21 cellular contexts compared by ENCODE assay signal in genomic region chr3:194446754-194447153, GRCh38. TPM values are rescaled to one million over a fixed set of nuclear protein-coding genes. Genes with fewer than 3 reads are reported as not detected.
DNase-seq lines count a peak whose midpoint lies in the region; ATAC-seq, FAIRE-seq and TF ChIP-seq lines count a peak whose summit lies in the region.
"Had no signal": no experiment of that assay in that cellular context is flagged by ENCODE, and none has a peak within 500 bp of the region (broad histone marks: within the 10 kb centered on the region; RNA-seq: fewer than 3 reads in every experiment).

No MANE protein-coding gene starts in this region.

- TF ChIP-seq RAD21 in K562 (CRISPR knock-in tag; conservative IDR thresholded peaks at IDR 0.05 in 1 of 2, IDR thresholded peaks at IDR 0.05 in 1 of 2), result no peak

- H3K79me2 ChIP-seq in K562 (ENCODE audit: control insufficient read depth, insufficient read depth, low read length), result no peaks in the 10 kb centered on the region

- H3K4me3 ChIP-seq in LNCaP clone FGC (ENCODE audit: low read depth, low read length) (peak overlapping the region; percentile 5; the same call in 1 of the 2 replicates), K562 (no peak overlapping the region), pancreas (no peak overlapping the region)
- H3K4me3 ChIP-seq: A549, GM12878 had no signal

- H3K27ac Mint-ChIP-seq in CD4-positive, alpha-beta T cell, result no peak overlapping the region
- H3K27ac Mint-ChIP-seq in natural killer cell treated with Interleukin-12 subunit alpha and Interleukin-12 subunit beta and Interleukin-15 and Interleukin-18, amount 100 ng/mL, for 72 hours, result no peak overlapping the region
- H3K27ac Mint-ChIP-seq: H9; T-helper 1 cell treated with Interleukin-12 subunit alpha and Interleukin-12 subunit beta and Interleukin-4 antibody, amounts not matched to agents 30 μg/mL and 1 μg/mL, for 36 hours had no signal

- TF ChIP-seq CTCF in LNCaP clone FGC (IDR thresholded peaks at IDR 0.05; ENCODE audit: control insufficient read depth, extremely low read depth, insufficient read depth) (no peak), K562 (IDR thresholded peaks at IDR 0.05 in 2 of 3, conservative IDR thresholded peaks at IDR 0.05 in 1 of 3; ENCODE audit: insufficient read depth in 2 of 3, low read depth in 1 of 3, low read length in 3 of 3) (no peak), pancreas (IDR thresholded peaks at IDR 0.05) (no peak)
- no peak for TF ChIP-seq CTCF in CD4-positive, alpha-beta T cell (IDR thresholded peaks at IDR 0.05)

- FAIRE-seq in K562 (lab: Jason Lieb, UNC) (peak; percentile 48), pancreas (lab: Jason Lieb, UNC) (peak; percentile 32)
- FAIRE-seq: A549, GM12878 had no signal

- H3K36me3 Mint-ChIP-seq in CD4-positive, alpha-beta T cell (ENCODE audit: low read depth), result peaks cover 96% of the 10 kb centered on the region
- peaks cover 25% of the 10 kb centered on the region for H3K36me3 Mint-ChIP-seq in natural killer cell treated with Interleukin-12 subunit alpha and Interleukin-12 subunit beta and Interleukin-15 and Interleukin-18, amount 100 ng/mL, for 72 hours

- ATAC-seq in K562 (no peak), pancreas (peak in 2 of 4 donors; percentile 43 to 48), HG02885 (IDR thresholded peaks at IDR 0.05; ENCODE audit: poor library complexity, unreplicated experiment) (no peak)
- ATAC-seq in CD4-positive, alpha-beta T cell (ENCODE audit: poor library complexity), result no peak
- no peak for ATAC-seq in natural killer cell treated with Interleukin-12 subunit alpha and Interleukin-12 subunit beta and Interleukin-15 and Interleukin-18, amount 100 ng/mL, for 72 hours
- ATAC-seq: A549, GM12878 had no signal

- intact Hi-C loops in K562 (cut with micrococcal nuclease), result no loop called here
- intact Hi-C loops in pancreas (cut with DNase I), result no loop called here
- intact Hi-C loops in CD4-positive, alpha-beta T cell (cut with DNase I, micrococcal nuclease), result no loop called here

- H3K4me3 Mint-ChIP-seq in CD4-positive, alpha-beta T cell, result no peak overlapping the region
- H3K4me3 Mint-ChIP-seq in natural killer cell treated with Interleukin-12 subunit alpha and Interleukin-12 subunit beta and Interleukin-15 and Interleukin-18, amount 100 ng/mL, for 72 hours, result no peak overlapping the region
- H3K4me3 Mint-ChIP-seq: H9; HFFc6; IgD-negative memory B cell; T-helper 1 cell treated with Interleukin-12 subunit alpha and Interleukin-12 subunit beta and Interleukin-4 antibody, amounts not matched to agents 30 μg/mL and 1 μg/mL, for 36 hours had no signal

- H3K27me3 ChIP-seq in K562 (ENCODE audit: control insufficient read depth in 2 of 2, insufficient read depth in 2 of 2, low read length in 2 of 2) (no peaks in the 10 kb centered on the region), pancreas (no peaks in the 10 kb centered on the region)
- H3K27me3 ChIP-seq in CD4-positive, alpha-beta T cell (ENCODE audit: control insufficient read depth, insufficient read depth, low read length), result no peaks in the 10 kb centered on the region
- H3K27me3 ChIP-seq: BE2C had no signal

- POLR2A ChIA-PET in K562 (lab: Yijun Ruan, JAX), result no interaction called here
- POLR2A ChIA-PET in CD4-positive, alpha-beta T cell (lab: Charles Lee), result no interaction called here

- H3K27ac ChIP-seq in K562 (ENCODE audit: extremely low read depth, low read depth, low read length) (no peak overlapping the region), pancreas (no peak overlapping the region)
- no peak overlapping the region for H3K27ac ChIP-seq in CD4-positive, alpha-beta T cell (ENCODE audit: low read depth, low read length)
- H3K27ac ChIP-seq: A549, HL-60 had no signal

- BruUV-seq in K562 (replicated peaks; lab: Mats Ljungman, UMichigan), result no TSS peak

- no peaks in the 10 kb centered on the region; a peak in 1 of 5 replicates for H3K4me1 ChIP-seq in K562 (replicated peaks in 1 of 2; ENCODE audit: control insufficient read depth in 2 of 2, insufficient read depth in 2 of 2, low read length in 2 of 2)
- H3K4me1 ChIP-seq in pancreas, result peaks cover 9 to 16% (median 15%) of the 10 kb centered on the region in 3 donors
- H3K4me1 ChIP-seq: A549, BE2C had no signal

- no peaks in the 10 kb centered on the region for H3K9me1 ChIP-seq in K562 (ENCODE audit: control insufficient read depth, insufficient read depth, low read length)

- no peak overlapping the region for H3K9ac ChIP-seq in K562 (ENCODE audit: insufficient read depth in 1 of 2, low read depth in 2 of 2, low read length in 2 of 2)

- in situ Hi-C loops in K562 (cut with MboI), result no loop called here

- no peaks in the 10 kb centered on the region for H3K9me3 Mint-ChIP-seq in CD4-positive, alpha-beta T cell
- H3K9me3 Mint-ChIP-seq in natural killer cell treated with Interleukin-12 subunit alpha and Interleukin-12 subunit beta and Interleukin-15 and Interleukin-18, amount 100 ng/mL, for 72 hours, result no peaks in the 10 kb centered on the region
- H3K9me3 Mint-ChIP-seq: H9; HFFc6; IgD-negative memory B cell; T-helper 1 cell treated with Interleukin-12 subunit alpha and Interleukin-12 subunit beta and Interleukin-4 antibody, amounts not matched to agents 30 μg/mL and 1 μg/mL, for 36 hours had no signal

- CTCF ChIA-PET in K562 (lab: Yijun Ruan, JAX; ENCODE audit: low intra/inter-chr PET ratio), result no interaction called here
- CTCF ChIA-PET in CD4-positive, alpha-beta T cell (lab: Charles Lee), result no interaction called here

- no peak overlapping the region for H2AFZ ChIP-seq in K562 (ENCODE audit: low read depth, low read length)

- H3K36me3 ChIP-seq in K562 (ENCODE audit: control insufficient read depth, insufficient read depth, low read length) (peaks cover 90% of the 10 kb centered on the region), pancreas (peaks cover 0 to 11% (median 6%) of the 10 kb centered on the region in 3 donors)

- no peaks in the 10 kb centered on the region for H3K27me3 Mint-ChIP-seq in CD4-positive, alpha-beta T cell
- no peaks in the 10 kb centered on the region for H3K27me3 Mint-ChIP-seq in natural killer cell treated with Interleukin-12 subunit alpha and Interleukin-12 subunit beta and Interleukin-15 and Interleukin-18, amount 100 ng/mL, for 72 hours
- H3K27me3 Mint-ChIP-seq: IgD-negative memory B cell had no signal

- no peak for TF ChIP-seq EP300 in K562 (IDR thresholded peaks at IDR 0.05; ENCODE audit: low read length)

- H3K9me3 ChIP-seq in K562 (replicated peaks; ENCODE audit: control insufficient read depth, insufficient read depth, low read depth, low read length) (no peaks in the 10 kb centered on the region), pancreas (no peaks in the 10 kb centered on the region)
- H3K9me3 ChIP-seq in CD4-positive, alpha-beta T cell (ENCODE audit: control insufficient read depth, low read length), result no peaks in the 10 kb centered on the region
- H3K9me3 ChIP-seq: A549, BE2C had no signal

- H3K4me1 Mint-ChIP-seq in CD4-positive, alpha-beta T cell (ENCODE audit: low read depth), result no peaks in the 10 kb centered on the region
- peaks cover 0 to 3% of the 10 kb centered on the region in 2 donors for H3K4me1 Mint-ChIP-seq in natural killer cell treated with Interleukin-12 subunit alpha and Interleukin-12 subunit beta and Interleukin-15 and Interleukin-18, amount 100 ng/mL, for 72 hours (ENCODE audit: low read depth in 2 of 2)
- H3K4me1 Mint-ChIP-seq: H9 had no signal

- WGBS in K562 (ENCODE audit: insufficient coverage, low coverage, missing lambda C conversion rate), result 92% methylated on average over 4 of the region's 4 CpGs
- 11 to 13% methylated on average over 4 of the region's 4 CpGs for WGBS in pancreas, 2 donors

- H4K20me1 ChIP-seq in K562 (replicated peaks; ENCODE audit: control insufficient read depth, insufficient read depth, low read length), result no peaks in the 10 kb centered on the region

- TF ChIP-seq POLR2A in K562 (conservative IDR thresholded peaks at IDR 0.05), result no peak

- DNase-seq in DMS53 (lab: John Stamatoyannopoulos, UW), result peak; percentile 83
- DNase-seq in LNCaP clone FGC (ENCODE audit: low read depth), result peak; percentile 38
- no peak for DNase-seq in K562 (ENCODE audit: extremely low read depth in 1 of 4, low spot score in 3 of 4)
- DNase-seq in pancreas, result no peak
- DNase-seq in CD4-positive, alpha-beta T cell, result no peak
- DNase-seq in natural killer cell treated with Interleukin-12 subunit alpha and Interleukin-12 subunit beta and Interleukin-15 and Interleukin-18, amount 100 ng/mL, for 72 hours (ENCODE audit: low spot score), result no peak
- DNase-seq: BE2C, H9, HFFc6, Karpas-422, NCI-H1930, RPMI8226, SHP77 had no signal

- no peak overlapping the region for H3K4me2 ChIP-seq in K562 (ENCODE audit: insufficient read depth, low read length)
- H3K4me2 ChIP-seq: A549 had no signal

RNA-seq across cellular contexts. Expression of gene ATP13A3, which starts 40.0 kb away (rescaled TPM):
- total RNA-seq in K562 (2011; cell fraction: chromatin; rRNA removed; ENCODE audit: low replicate concordance), result 187 and 569 TPM in 2 replicates
- 75.4 and 99.2 TPM in 2 replicates for total RNA-seq in K562 (2011; cell fraction: nucleolus; rRNA removed)
- total RNA-seq in K562 (2011; cell fraction: nucleoplasm; rRNA removed), result 212 and 321 TPM in 2 replicates
- total RNA-seq in K562 (2014; rRNA removed), result 72.3 and 86.6 TPM in 2 replicates
- total RNA-seq in K562 (2014; rRNA removed; fragmentation: Illumina TruSeq; extraction: Trizol), result 116 and 120 TPM in 2 replicates
- 87.3 and 95.8 TPM in 2 replicates for total RNA-seq in K562 (2015; rRNA removed; fragmentation: Illumina TruSeq; extraction: Trizol)
- 85.4 and 95.2 TPM in 2 replicates for total RNA-seq in K562 (2021)
- 99.4 and 135 TPM in 2 replicates for polyA plus RNA-seq in K562 (2011; rRNA removed)
- polyA plus RNA-seq in K562 (2011; cell fraction: cytosol; rRNA removed), result 14.3 and 36.7 TPM in 2 replicates
- polyA plus RNA-seq in K562 (2011; cell fraction: nucleus; rRNA removed), result 52.7 and 77.5 TPM in 2 replicates
- 35.4 and 37.3 TPM in 2 replicates for polyA plus RNA-seq in K562 (2012)
- polyA plus RNA-seq in K562 (2014; fragmentation: Illumina TruSeq; extraction: Trizol), result 65.9 and 77.7 TPM in 2 replicates
- polyA plus RNA-seq in K562 (2014; fragmentation: Nextera tagmentation; extraction: Ambion mirVana), result 10 to 100 TPM; 16.6 to 16.8 TPM
- polyA plus RNA-seq in K562 (2014; rRNA removed), result 46.2 and 54.7 TPM in 2 replicates
- polyA minus RNA-seq in K562 (2011; rRNA and poly(A)+ RNA removed), result 360 and 406 TPM in 2 replicates
- polyA minus RNA-seq in K562 (2011; cell fraction: cytosol; rRNA and poly(A)+ RNA removed), result 76.2 and 93.9 TPM in 2 replicates
- 87.1 and 158 TPM in 2 replicates for polyA minus RNA-seq in K562 (2011; cell fraction: nucleus; rRNA and poly(A)+ RNA removed)
- 10 to 100 TPM; 17.9 to 66.6 (median 28.9) TPM for total RNA-seq in pancreas
- polyA plus RNA-seq in pancreas, result 10 to 100 TPM in 1 of 2 donors, 1 to 10 TPM in 1; 9.3 to 17.6 TPM
- total RNA-seq in CD4-positive, alpha-beta T cell, result 10 to 100 TPM; 46.5 to 52.7 TPM
- total RNA-seq in natural killer cell treated with Interleukin-12 subunit alpha and Interleukin-12 subunit beta and Interleukin-15 and Interleukin-18, amount 100 ng/mL, for 72 hours, result 100 to 1,000 TPM in 1 of 2 donors, 10 to 100 TPM in 1; 67.6 to 157 TPM

RNA-seq across cellular contexts. Expression of gene GP5, which starts 47.7 kb away (rescaled TPM):
- 0.14 and 0.23 TPM in 2 replicates for total RNA-seq in K562 (2011; cell fraction: chromatin; rRNA removed; ENCODE audit: low replicate concordance)
- total RNA-seq in K562 (2011; cell fraction: nucleolus; rRNA removed), result 0.26 and 0.33 TPM in 2 replicates
- total RNA-seq in K562 (2011; cell fraction: nucleoplasm; rRNA removed), result 0.15 and 0.23 TPM in 2 replicates
- 0.04 TPM in 1 of 2 replicates, not detected in the other for total RNA-seq in K562 (2014; rRNA removed)
- not detected in 2 replicates for total RNA-seq in K562 (2014; rRNA removed; fragmentation: Illumina TruSeq; extraction: Trizol)
- 0.04 TPM in 1 of 2 replicates, not detected in the other for total RNA-seq in K562 (2015; rRNA removed; fragmentation: Illumina TruSeq; extraction: Trizol)
- total RNA-seq in K562 (2021), result 0.09 TPM in 1 of 2 replicates, not detected in the other
- polyA plus RNA-seq in K562 (2011; rRNA removed), result 0.01 and 0.03 TPM in 2 replicates
- 0.03 TPM in 1 of 2 replicates, not detected in the other for polyA plus RNA-seq in K562 (2011; cell fraction: cytosol; rRNA removed)
- not detected in 2 replicates for polyA plus RNA-seq in K562 (2011; cell fraction: nucleus; rRNA removed)
- not detected in 2 replicates for polyA plus RNA-seq in K562 (2012)
- polyA plus RNA-seq in K562 (2014; fragmentation: Illumina TruSeq; extraction: Trizol), result not detected in 2 replicates
- not detected for polyA plus RNA-seq in K562 (2014; fragmentation: Nextera tagmentation; extraction: Ambion mirVana)
- polyA plus RNA-seq in K562 (2014; rRNA removed), result 0.04 and 0.08 TPM in 2 replicates
- polyA minus RNA-seq in K562 (2011; rRNA and poly(A)+ RNA removed), result 0.18 TPM in 1 of 2 replicates, not detected in the other
- not detected in 2 replicates for polyA minus RNA-seq in K562 (2011; cell fraction: cytosol; rRNA and poly(A)+ RNA removed)
- 0.13 and 0.22 TPM in 2 replicates for polyA minus RNA-seq in K562 (2011; cell fraction: nucleus; rRNA and poly(A)+ RNA removed)
- total RNA-seq in pancreas, result under 1 TPM in 1 of 6 donors, not detected in 5; 0.06 TPM
- under 1 TPM in 1 of 2 donors, not detected in 1; 0.05 TPM for polyA plus RNA-seq in pancreas
- 1 to 10 TPM; 3.3 TPM for total RNA-seq in CD4-positive, alpha-beta T cell
- total RNA-seq in natural killer cell treated with Interleukin-12 subunit alpha and Interleukin-12 subunit beta and Interleukin-15 and Interleukin-18, amount 100 ng/mL, for 72 hours, result under 1 TPM in 1 of 2 donors, not detected in 1; 0.24 TPM
- total RNA-seq: GM12878, H9, HT1080, MCF 10A had no signal
- polyA plus RNA-seq: A549, GM12878 had no signal

Comparison
In these comparisons a context has a peak if more than half of its experiments do, and no peak if none do; other contexts are left out.
1. DNase-seq: peak in DMS53 (single experiment) and LNCaP clone FGC (single experiment); none in K562 (0 of 4), pancreas (0 of 6), CD4-positive, alpha-beta T cell (0 of 10) and natural killer cell treated with Interleukin-12 subunit alpha and Interleukin-12 subunit beta and Interleukin-15 and Interleukin-18, amount 100 ng/mL, for 72 hours (single experiment).